In the genomic region with DNA sequence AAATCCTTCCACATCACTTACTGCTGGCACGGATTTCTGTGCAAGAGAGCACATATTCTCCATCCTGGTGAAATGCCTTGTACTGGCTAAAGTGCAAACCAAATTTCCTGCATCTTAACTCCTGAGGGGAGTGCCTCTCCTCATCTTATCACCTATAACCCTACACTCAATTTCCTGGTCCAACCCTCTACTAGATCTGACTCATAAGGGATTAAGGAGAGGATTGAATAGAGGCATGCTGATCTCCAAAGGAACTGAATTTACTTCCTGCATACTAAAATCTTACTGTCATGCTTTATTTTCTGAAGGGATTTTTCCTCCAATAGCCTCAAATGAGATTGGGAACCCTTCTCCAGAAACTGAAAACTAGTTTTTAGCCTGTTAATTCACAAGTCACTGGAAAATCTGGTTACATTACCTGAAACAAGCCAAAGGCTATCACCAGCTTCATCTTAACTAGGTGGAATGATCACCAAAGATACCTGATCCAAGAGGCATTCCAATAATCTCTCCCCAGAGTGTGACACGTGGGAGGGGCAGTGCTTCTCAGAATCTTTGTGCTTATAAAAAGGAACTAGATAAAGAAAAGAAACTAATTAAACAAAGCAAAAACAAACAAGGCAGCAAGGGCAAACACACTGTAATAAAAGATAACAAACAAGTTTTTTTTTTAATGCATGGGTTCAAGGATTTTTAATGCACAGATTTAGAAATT, we compare ENCODE assay signal across 20 cellular contexts.
DNase-seq lines count a peak whose midpoint lies in the region; ATAC-seq and TF ChIP-seq lines count a peak whose summit lies in the region.
"Had no signal": no experiment of that assay in that cellular context is flagged by ENCODE, and none has a peak within 500 bp of the region (broad histone marks: within the 10 kb centered on the region; RNA-seq: fewer than 3 reads in every experiment).

No MANE protein-coding gene starts in this region.

- peaks cover 7% of the 10 kb centered on the region for H3K4me1 ChIP-seq in RWPE2 (ENCODE audit: insufficient read depth, poor library complexity, severe bottlenecking)
- H3K4me1 ChIP-seq in smooth muscle cell (ENCODE audit: low read depth), result peaks cover 9% of the 10 kb centered on the region
- H3K4me1 ChIP-seq: lower lobe of right lung had no signal

- peak overlapping the region; percentile 23 for H3K27ac ChIP-seq in RWPE2 (ENCODE audit: poor library complexity, severe bottlenecking)
- no peak overlapping the region for H3K27ac ChIP-seq in smooth muscle cell (ENCODE audit: low read depth)
- H3K27ac ChIP-seq: lower lobe of right lung, pancreas, SK-N-MC, thoracic aorta had no signal

- H3K27me3 ChIP-seq in RWPE2 (ENCODE audit: insufficient read depth, poor library complexity, severe bottlenecking), result no peaks in the 10 kb centered on the region
- no peaks in the 10 kb centered on the region for H3K27me3 ChIP-seq in smooth muscle cell (ENCODE audit: low read depth)
- H3K27me3 ChIP-seq: MG63, pancreas had no signal

- H3K4me3 ChIP-seq in RWPE2 (ENCODE audit: severe bottlenecking) (no peak overlapping the region), smooth muscle cell (no peak overlapping the region)
- H3K4me3 ChIP-seq: HAP-1, lower lobe of right lung, MG63, pancreas, SK-N-MC, thoracic aorta had no signal

- TF ChIP-seq CTCF in RWPE2 (IDR thresholded peaks at IDR 0.05; ENCODE audit: poor library complexity, severe bottlenecking) (no peak), smooth muscle cell (IDR thresholded peaks at IDR 0.05; ENCODE audit: borderline replicate concordance, insufficient read depth, poor library complexity, severe bottlenecking) (no peak)

- peak overlapping the region; percentile 21 for H3K4me2 ChIP-seq in smooth muscle cell

- H3K79me2 ChIP-seq in smooth muscle cell (ENCODE audit: low read depth), result no peaks in the 10 kb centered on the region

- H3K9me3 ChIP-seq in RWPE2 (ENCODE audit: severe bottlenecking) (no peaks in the 10 kb centered on the region), smooth muscle cell (replicated peaks; ENCODE audit: low read depth) (no peaks in the 10 kb centered on the region)
- H3K9me3 ChIP-seq: HAP-1, lower lobe of right lung, MG63, pancreas, thoracic aorta had no signal

- peaks cover 2% of the 10 kb centered on the region for H3F3A ChIP-seq in smooth muscle cell (ENCODE audit: low read depth)

- DNase-seq in HPDE6-E6E7 (ENCODE audit: extremely low spot score), result peak; percentile 57
- DNase-seq in RWPE2 (ENCODE audit: low spot score), result no peak
- DNase-seq in smooth muscle cell (lab: John Stamatoyannopoulos, UW; ENCODE audit: unreplicated experiment), result no peak
- no peak for DNase-seq in GOT3 (lab: John Stamatoyannopoulos, UW)
- DNase-seq: activated CD4-positive, alpha-beta T cell treated with anti-CD3 and anti-CD28 coated beads, Interleukin-2, amount 10 ng/mL, durations not matched to agents 7 days and 5 days; activated naive CD4-positive, alpha-beta T cell; aorta; lower lobe of right lung; MG63; naive B cell; NCI-H1694 treated with DMSO at 0.1 percent for 48 hours; NCI-H526; pancreas had no signal

- no peaks in the 10 kb centered on the region for H4K20me1 ChIP-seq in smooth muscle cell (ENCODE audit: low read depth)

- H2AFZ ChIP-seq in smooth muscle cell (ENCODE audit: low read depth), result peak overlapping the region; percentile 2

- WGBS in smooth muscle cell (ENCODE audit: low lambda C conversion rate), result 58% methylated on average over 2 of the region's 2 CpGs

- no peak overlapping the region for H3K9ac ChIP-seq in smooth muscle cell (ENCODE audit: low read depth)

- 0 out of 2 replicates have a peak, but pooled peaks cover 4% of the 10 kb centered on the region for H3K36me3 ChIP-seq in RWPE2 (ENCODE audit: low read depth)
- H3K36me3 ChIP-seq in smooth muscle cell (ENCODE audit: low read depth), result no peaks in the 10 kb centered on the region
- H3K36me3 ChIP-seq: HAP-1, lower lobe of right lung, MG63, pancreas, thoracic aorta had no signal

- peak; percentile 93 for ATAC-seq in RWPE2 (ENCODE audit: low read depth)
- ATAC-seq in esophagus mucosa, result peak; percentile 99
- ATAC-seq in HG02970 (IDR thresholded peaks at IDR 0.05; ENCODE audit: low FRiP score, unreplicated experiment), result no peak
- no peak for ATAC-seq in GM21360 (IDR thresholded peaks at IDR 0.05; ENCODE audit: unreplicated experiment)
- ATAC-seq: HepG2, lower lobe of right lung had no signal

Comparison
In these comparisons a context has a peak if more than half of its experiments do, and no peak if none do; other contexts are left out.
1. ATAC-seq: peak in RWPE2 (single experiment) and esophagus mucosa (single experiment); none in HG02970 (single experiment) and GM21360 (single experiment).